ENCODE assay signal across 9 cellular contexts in genomic region chr3:141401095-141401494, GRCh38. TPM values are rescaled to one million over a fixed set of nuclear protein-coding genes. Genes with fewer than 3 reads are reported as not detected.
DNase-seq lines count a peak whose midpoint lies in the region; ATAC-seq and TF ChIP-seq lines count a peak whose summit lies in the region.
"Had no signal": no experiment of that assay in that cellular context is flagged by ENCODE, and none has a peak within 500 bp of the region (broad histone marks: within the 10 kb centered on the region; RNA-seq: fewer than 3 reads in every experiment).

No MANE protein-coding gene starts in this region.

- no peaks in the 10 kb centered on the region for H3K27me3 ChIP-seq in gastroesophageal sphincter
- no peaks in the 10 kb centered on the region for H3K27me3 ChIP-seq in spleen (replicated peaks in 1 of 7)

- H3K27ac ChIP-seq in gastroesophageal sphincter, result peak overlapping the region; percentile 81 to 100 (median 98)
- peak overlapping the region in 7 of 8 donors; percentile 94 to 97 (median 96) for H3K27ac ChIP-seq in spleen

- WGBS in gastroesophageal sphincter (ENCODE audit: low coverage in 1 of 2), 2 donors, result 83 to 100% methylated on average over 1 of the region's 1 CpG
- 55 to 94% (median 76%) methylated on average over 1 of the region's 1 CpG for WGBS in spleen, 5 donors

- no peaks in the 10 kb centered on the region for H3K27me3 Mint-ChIP-seq in activated CD4-positive, alpha-beta memory T cell treated with anti-CD3 and anti-CD28 coated beads for 36 hours

- H3K4me3 ChIP-seq in gastroesophageal sphincter (no peak overlapping the region), spleen (no peak overlapping the region)

- H3K4me1 ChIP-seq in gastroesophageal sphincter (peaks cover 10 to 60% (median 23%) of the 10 kb centered on the region in 3 donors), spleen (peaks cover 13 to 71% (median 53%) of the 10 kb centered on the region in 6 donors)

- H3K4me3 Mint-ChIP-seq in activated CD4-positive, alpha-beta memory T cell treated with anti-CD3 and anti-CD28 coated beads for 36 hours, result no peak overlapping the region

- peaks cover 0 to 37% of the 10 kb centered on the region in 2 donors for H3K36me3 ChIP-seq in gastroesophageal sphincter
- peaks cover 0 to 36% (median 18%) of the 10 kb centered on the region in 6 donors for H3K36me3 ChIP-seq in spleen

- peak overlapping the region; percentile 70 for H3K27ac Mint-ChIP-seq in activated CD4-positive, alpha-beta memory T cell treated with anti-CD3 and anti-CD28 coated beads for 36 hours

- POLR2A ChIA-PET in activated CD4-positive, alpha-beta memory T cell treated with anti-CD3 and anti-CD28 coated beads for 36 hours (lab: Charles Lee), result interaction anchor here (0.6 to 4.1 kb wide), 10 partner anchors 9 to 89 kb away, joined by 3 to 49 read pairs (median 6); no protein-coding TSS in a partner anchor

- H3K9me3 Mint-ChIP-seq in activated CD4-positive, alpha-beta memory T cell treated with anti-CD3 and anti-CD28 coated beads for 36 hours, result peaks cover 15% of the 10 kb centered on the region

- intact Hi-C loops in activated CD4-positive, alpha-beta memory T cell treated with anti-CD3 and anti-CD28 coated beads for 36 hours (cut with micrococcal nuclease), result no loop called here
- intact Hi-C loops in spleen (cut with DNase I; ENCODE audit: low total_unique reads), result no loop called here

- no peak for TF ChIP-seq EP300 in gastroesophageal sphincter (IDR thresholded peaks at IDR 0.05)

- ATAC-seq in gastroesophageal sphincter (no peak), GM18858 (IDR thresholded peaks at IDR 0.05; ENCODE audit: unreplicated experiment) (no peak), GM21529 (IDR thresholded peaks at IDR 0.05; ENCODE audit: unreplicated experiment) (no peak)

- H3K9me3 ChIP-seq in gastroesophageal sphincter, result no peaks in the 10 kb centered on the region
- H3K9me3 ChIP-seq in spleen, result peaks cover 0 to 12% (median 10%) of the 10 kb centered on the region in 8 donors

- peaks cover 44% of the 10 kb centered on the region for H3K36me3 Mint-ChIP-seq in activated CD4-positive, alpha-beta memory T cell treated with anti-CD3 and anti-CD28 coated beads for 36 hours

- H3K4me1 Mint-ChIP-seq in activated CD4-positive, alpha-beta memory T cell treated with anti-CD3 and anti-CD28 coated beads for 36 hours (ENCODE audit: low read depth), result peaks cover 58% of the 10 kb centered on the region

- DNase-seq in NCI-H1092 treated with DMSO at 0.1 percent for 48 hours (lab: John Stamatoyannopoulos, UW), result peak; percentile 78
- DNase-seq in NCI-H1092 (lab: John Stamatoyannopoulos, UW), result no peak
- no peak for DNase-seq in activated CD4-positive, alpha-beta memory T cell treated with anti-CD3 and anti-CD28 coated beads for 36 hours
- DNase-seq in spleen, result no peak
- no peak for DNase-seq in RPMI8226
- DNase-seq: NCI-H226 had no signal

- TF ChIP-seq POLR2A in gastroesophageal sphincter (IDR thresholded peaks at IDR 0.05), result no peak
- no peak for TF ChIP-seq POLR2A in spleen (IDR thresholded peaks at IDR 0.05)

- TF ChIP-seq CTCF in gastroesophageal sphincter (IDR thresholded peaks at IDR 0.05), result no peak
- no peak for TF ChIP-seq CTCF in spleen (IDR thresholded peaks at IDR 0.05 in 8 of 11, conservative IDR thresholded peaks at IDR 0.05 in 3 of 11)

- CTCF ChIA-PET in activated CD4-positive, alpha-beta memory T cell treated with anti-CD3 and anti-CD28 coated beads for 36 hours (lab: Charles Lee), result interaction anchor here (0.7 to 2.2 kb wide), 10 partner anchors 9 to 91 kb away, joined by 3 to 13 read pairs (median 4); no protein-coding TSS in a partner anchor

RNA-seq across cellular contexts. Expression of gene ZBTB38, which starts 32.8 kb away (rescaled TPM):
- total RNA-seq in activated CD4-positive, alpha-beta memory T cell treated with anti-CD3 and anti-CD28 coated beads for 36 hours, result 10 to 100 TPM; 64.7 to 66.4 TPM
- 100 to 1,000 TPM; 183 to 225 (median 203) TPM for total RNA-seq in gastroesophageal sphincter
- total RNA-seq in spleen, result 100 to 1,000 TPM in 2 of 7 donors, 10 to 100 TPM in 5; 42.8 to 122 (median 73.7) TPM
- polyA plus RNA-seq in spleen, result 1 to 10 TPM; 4.8 to 8.4 (median 5.6) TPM
